13 cellular contexts compared by ENCODE assay signal in genomic region chr15:68203956-68204355, GRCh38.
"Had no signal": no experiment of that assay in that cellular context is flagged by ENCODE, and none has a peak within 500 bp of the region (broad histone marks: within the 10 kb centered on the region; RNA-seq: fewer than 3 reads in every experiment).

No MANE protein-coding gene starts in this region.

- H3K27ac Mint-ChIP-seq: activated T-helper 17 cell treated with anti-CD3 and anti-CD28 coated beads, Interleukin-2, amount 50 U/mL, for 72 hours; T-helper 1 cell treated with Interleukin-12 subunit alpha and Interleukin-12 subunit beta and Interleukin-4 antibody, amounts not matched to agents 30 μg/mL and 1 μg/mL, for 36 hours; WTC11 had no signal

- H3K27ac ChIP-seq: ovary, thyroid gland, vagina had no signal

- H3K4me3 ChIP-seq: body of pancreas, lung, ovary, thyroid gland had no signal

- DNase-seq: activated CD4-positive, alpha-beta T cell treated with anti-CD3 and anti-CD28 coated beads for 48 hours; amniotic stem cell; body of pancreas; central memory CD4-positive, alpha-beta T cell; nephron progenitor cell; thyroid gland had no signal

- H3K27me3 Mint-ChIP-seq: activated T-helper 17 cell treated with anti-CD3 and anti-CD28 coated beads, Interleukin-2, amount 50 U/mL, for 72 hours had no signal

- H3K4me3 Mint-ChIP-seq: activated T-helper 17 cell treated with anti-CD3 and anti-CD28 coated beads, Interleukin-2, amount 50 U/mL, for 72 hours; WTC11 had no signal

- H3K36me3 ChIP-seq: ovary, thyroid gland, vagina had no signal

- H3K27me3 ChIP-seq: body of pancreas, ovary, thyroid gland, vagina had no signal

- H3K9me3 ChIP-seq: body of pancreas, ovary, thyroid gland, vagina had no signal

- H3K9me3 Mint-ChIP-seq: activated naive CD4-positive, alpha-beta T cell treated with anti-CD3 and anti-CD28 coated beads, Interleukin-2, amount 50 U/mL, for 72 hours; activated T-helper 17 cell treated with anti-CD3 and anti-CD28 coated beads, Interleukin-2, amount 50 U/mL, for 72 hours; nephron progenitor cell; T-helper 1 cell treated with Interleukin-12 subunit alpha and Interleukin-12 subunit beta and Interleukin-4 antibody, amounts not matched to agents 30 μg/mL and 1 μg/mL, for 36 hours; WTC11 had no signal

- H3K36me3 Mint-ChIP-seq: activated naive CD4-positive, alpha-beta T cell treated with anti-CD3 and anti-CD28 coated beads, Interleukin-2, amount 50 U/mL, for 72 hours; WTC11 had no signal
